In the genomic region with DNA sequence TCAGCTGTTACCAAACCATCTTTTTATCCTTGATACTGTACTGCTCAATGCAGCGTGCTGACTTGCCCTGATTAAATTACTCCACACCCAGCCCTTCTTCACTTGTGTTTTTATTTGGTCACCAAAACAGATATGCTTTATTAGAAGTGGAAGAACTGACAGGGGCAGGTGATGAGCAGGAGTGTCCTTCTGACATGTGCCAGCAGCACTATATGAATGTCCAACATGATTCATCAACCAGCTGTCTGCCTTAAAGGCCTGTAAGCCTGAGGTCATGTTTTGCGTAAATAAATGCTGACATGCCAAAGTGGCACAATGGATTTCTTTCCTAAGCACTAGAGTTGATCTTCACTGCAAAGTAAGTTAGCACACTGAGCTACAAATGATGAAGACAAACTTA, we compare ENCODE assay signal across 11 cellular contexts. TPM values are rescaled to one million over a fixed set of nuclear protein-coding genes. Genes with fewer than 3 reads are reported as not detected.
DNase-seq lines count a peak whose midpoint lies in the region; ATAC-seq and TF ChIP-seq lines count a peak whose summit lies in the region.
"Had no signal": no experiment of that assay in that cellular context is flagged by ENCODE, and none has a peak within 500 bp of the region (broad histone marks: within the 10 kb centered on the region; RNA-seq: fewer than 3 reads in every experiment).

No MANE protein-coding gene starts in this region.

- no peaks in the 10 kb centered on the region for H3K9me2 ChIP-seq in SK-N-SH

- H2AFZ ChIP-seq in SK-N-SH (ENCODE audit: low read depth): no peak overlapping the region

- no peak overlapping the region for H3K4me2 ChIP-seq in SK-N-SH

- no peak overlapping the region for H3K4me3 Mint-ChIP-seq in naive thymus-derived CD4-positive, alpha-beta T cell
- H3K4me3 Mint-ChIP-seq: memory B cell had no signal

- intact Hi-C loops in left cardiac atrium (cut with DNase I): loop anchor here in 1 of 2 donors (10.0 kb wide), 1 partner anchor 100 kb away; no protein-coding TSS in a partner anchor
- intact Hi-C loops in naive thymus-derived CD4-positive, alpha-beta T cell (cut with micrococcal nuclease): no loop called here
- intact Hi-C loops in posterior cingulate gyrus (cut with DNase I): no loop called here

- H3K79me2 ChIP-seq in SK-N-SH (ENCODE audit: insufficient read depth): peaks cover 20% of the 10 kb centered on the region

- CTCF ChIA-PET in SK-N-SH (lab: Yijun Ruan, JAX): interaction anchor here (1.0 to 3.6 kb wide), 7 partner anchors 14 to 238 kb away, joined by 3 to 10 read pairs (median 6); a partner anchor contains a TSS
- CTCF ChIA-PET in naive thymus-derived CD4-positive, alpha-beta T cell (lab: Charles Lee): no interaction called here

- no peaks in the 10 kb centered on the region for H3F3A ChIP-seq in SK-N-SH (replicated peaks; ENCODE audit: insufficient read depth)

- H3K27me3 Mint-ChIP-seq in naive thymus-derived CD4-positive, alpha-beta T cell: peaks cover 25 to 55% (median 47%) of the 10 kb centered on the region in 5 donors

- POLR2A ChIA-PET in SK-N-SH (lab: Yijun Ruan, JAX): no interaction called here
- POLR2A ChIA-PET in naive thymus-derived CD4-positive, alpha-beta T cell (lab: Charles Lee): no interaction called here

- H3K9me3 ChIP-seq in BE2C (no peaks in the 10 kb centered on the region), SK-N-SH (no peaks in the 10 kb centered on the region)
- no peaks in the 10 kb centered on the region for H3K9me3 ChIP-seq in naive thymus-derived CD4-positive, alpha-beta T cell (ENCODE audit: control insufficient read depth in 2 of 3, low read length in 3 of 3)
- H3K9me3 ChIP-seq: esophagus squamous epithelium had no signal

- no peaks in the 10 kb centered on the region for H3K4me1 Mint-ChIP-seq in naive thymus-derived CD4-positive, alpha-beta T cell
- H3K4me1 Mint-ChIP-seq: memory B cell had no signal

- no peak overlapping the region for H3K9ac ChIP-seq in SK-N-SH

- H3K4me1 ChIP-seq in BE2C (peaks cover 6% of the 10 kb centered on the region), SK-N-SH (ENCODE audit: control insufficient read depth in 1 of 2, insufficient read depth in 2 of 2, low read depth in 1 of 2, low read length in 1 of 2) (peaks cover 8 to 12% of the 10 kb centered on the region in 2 experiments; a peak in 2 of 4 replicates)
- H3K4me1 ChIP-seq in naive thymus-derived CD4-positive, alpha-beta T cell (ENCODE audit: control insufficient read depth in 2 of 2, insufficient read depth in 2 of 2, low read length in 2 of 2): no peaks in the 10 kb centered on the region
- H3K4me1 ChIP-seq: esophagus squamous epithelium had no signal

- peak overlapping the region; percentile 3 to 50; a peak in 3 of 4 replicates for H3K27ac ChIP-seq in SK-N-SH (ENCODE audit: low read depth in 2 of 2, low read length in 1 of 2)
- H3K27ac ChIP-seq in naive thymus-derived CD4-positive, alpha-beta T cell (ENCODE audit: low read depth, low read length): no peak overlapping the region
- H3K27ac ChIP-seq: esophagus squamous epithelium had no signal

- H3K9me3 Mint-ChIP-seq in naive thymus-derived CD4-positive, alpha-beta T cell: no peaks in the 10 kb centered on the region
- H3K9me3 Mint-ChIP-seq: memory B cell had no signal

- H3K4me3 ChIP-seq in BE2C (ENCODE audit: low read depth, low read length) (no peak overlapping the region), SK-N-SH (ENCODE audit: low read depth in 2 of 2, low read length in 1 of 2) (no peak overlapping the region)
- H3K4me3 ChIP-seq in naive thymus-derived CD4-positive, alpha-beta T cell (ENCODE audit: low read length): no peak overlapping the region
- H3K4me3 ChIP-seq: esophagus squamous epithelium had no signal

- TF ChIP-seq RAD21 in SK-N-SH (IDR thresholded peaks at IDR 0.05; ENCODE audit: low read length): no peak

- peak; percentile 82 to 94 for ATAC-seq in left cardiac atrium
- ATAC-seq in naive thymus-derived CD4-positive, alpha-beta T cell: no peak
- ATAC-seq in HG03196 (IDR thresholded peaks at IDR 0.05; ENCODE audit: unreplicated experiment): no peak
- no peak for ATAC-seq in GM18873 (IDR thresholded peaks at IDR 0.05; ENCODE audit: low FRiP score, unreplicated experiment)

- H3K27me3 ChIP-seq in BE2C (no peaks in the 10 kb centered on the region), SK-N-SH (ENCODE audit: insufficient read depth) (no peaks in the 10 kb centered on the region)
- peaks cover 0 to 3% of the 10 kb centered on the region in 2 donors for H3K27me3 ChIP-seq in naive thymus-derived CD4-positive, alpha-beta T cell (ENCODE audit: control insufficient read depth in 2 of 2, insufficient read depth in 2 of 2, low read length in 2 of 2)
- H3K27me3 ChIP-seq: esophagus squamous epithelium had no signal

- no peaks in the 10 kb centered on the region for H4K20me1 ChIP-seq in SK-N-SH (ENCODE audit: insufficient read depth)

- TF ChIP-seq CTCF in BE2C (IDR thresholded peaks at IDR 0.05; ENCODE audit: low read depth, low read length) (no peak), SK-N-SH (IDR thresholded peaks at IDR 0.05) (no peak)

- DNase-seq in BE2C (peak; percentile 54), HT1080 (ENCODE audit: low read depth) (peak; percentile 45), SK-N-SH (peak; percentile 25), left cardiac atrium (peak; percentile 22), posterior cingulate gyrus (no peak)
- DNase-seq in naive thymus-derived CD4-positive, alpha-beta T cell: no peak
- DNase-seq: esophagus squamous epithelium, T1000 had no signal

- 74% methylated on average over 2 of the region's 2 CpGs for WGBS in SK-N-SH (ENCODE audit: low lambda C conversion rate)

- no peak for TF ChIP-seq EP300 in SK-N-SH (IDR thresholded peaks at IDR 0.05; ENCODE audit: borderline replicate concordance in 1 of 2, low read depth in 1 of 2, low read length in 1 of 2)

- no peaks in the 10 kb centered on the region for H3K36me3 Mint-ChIP-seq in naive thymus-derived CD4-positive, alpha-beta T cell
- H3K36me3 Mint-ChIP-seq: memory B cell had no signal

- no peak overlapping the region for H3K27ac Mint-ChIP-seq in naive thymus-derived CD4-positive, alpha-beta T cell
- H3K27ac Mint-ChIP-seq: memory B cell had no signal

- peaks cover 2% of the 10 kb centered on the region for H3K36me3 ChIP-seq in BE2C
- H3K36me3 ChIP-seq in SK-N-SH (replicated peaks in 1 of 2; ENCODE audit: control insufficient read depth in 1 of 2, insufficient read depth in 2 of 2, low read length in 1 of 2): peaks cover 8 to 16% of the 10 kb centered on the region in 2 experiments
- H3K36me3 ChIP-seq in naive thymus-derived CD4-positive, alpha-beta T cell (ENCODE audit: control insufficient read depth in 2 of 3, insufficient read depth in 3 of 3, low read length in 3 of 3): no peaks in the 10 kb centered on the region
- H3K36me3 ChIP-seq: esophagus squamous epithelium had no signal

TF ChIP-seq in SK-N-SH, 30 proteins besides CTCF, POLR2A, EP300 and RAD21 (continues in another document):
- TF ChIP-seq SIN3A (IDR thresholded peaks at IDR 0.05; ENCODE audit: borderline replicate concordance, low read depth, low read length) (0 out of 2 replicates have a peak, but pooled peaks have one; percentile 51), RFX5 (IDR thresholded peaks at IDR 0.05; ENCODE audit: low read length) (no peak), CHD2 (IDR thresholded peaks at IDR 0.05; ENCODE audit: low read length, partially characterized antibody) (no peak), MXI1 (IDR thresholded peaks at IDR 0.05; ENCODE audit: low read depth, low read length) (peak; percentile 73), TCF12 (IDR thresholded peaks at IDR 0.05) (peak; percentile 75)
- TF ChIP-seq, protein P1, sequence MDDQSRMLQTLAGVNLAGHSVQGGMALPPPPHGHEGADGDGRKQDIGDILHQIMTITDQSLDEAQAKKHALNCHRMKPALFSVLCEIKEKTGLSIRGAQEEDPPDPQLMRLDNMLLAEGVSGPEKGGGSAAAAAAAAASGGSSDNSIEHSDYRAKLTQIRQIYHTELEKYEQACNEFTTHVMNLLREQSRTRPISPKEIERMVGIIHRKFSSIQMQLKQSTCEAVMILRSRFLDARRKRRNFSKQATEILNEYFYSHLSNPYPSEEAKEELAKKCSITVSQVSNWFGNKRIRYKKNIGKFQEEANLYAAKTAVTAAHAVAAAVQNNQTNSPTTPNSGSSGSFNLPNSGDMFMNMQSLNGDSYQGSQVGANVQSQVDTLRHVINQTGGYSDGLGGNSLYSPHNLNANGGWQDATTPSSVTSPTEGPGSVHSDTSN (IDR thresholded peaks at IDR 0.05): peak; percentile 84

RNA-seq across cellular contexts. Expression of a gene that starts 15.4 kb away (rescaled TPM):
- polyA plus RNA-seq in BE2C (2012; ENCODE audit: insufficient read depth, insufficient read length, low read depth): 31.1 TPM
- total RNA-seq in HT1080 (2014; rRNA removed; shearing (Covaris generic)): 56.8 and 70.5 TPM in 2 replicates
- 58.4 and 61.4 TPM in 2 replicates for polyA plus RNA-seq in HT1080 (2015; cell fraction: cytosol; rRNA removed)
- polyA plus RNA-seq in HT1080 (2015; cell fraction: nucleus; rRNA removed): 21.7 and 23.2 TPM in 2 replicates
- polyA plus RNA-seq in SK-N-SH (2012; rRNA removed): 19.0 and 21.3 TPM in 2 replicates
- polyA plus RNA-seq in SK-N-SH (2012; cell fraction: cytosol; rRNA removed): 30.6 and 38.1 TPM in 2 replicates
- 8.3 and 15.8 TPM in 2 replicates for polyA plus RNA-seq in SK-N-SH (2012; cell fraction: nucleus; rRNA removed)
- total RNA-seq in left cardiac atrium: 10 to 100 TPM; 34.5 to 35.5 TPM
- total RNA-seq in naive thymus-derived CD4-positive, alpha-beta T cell: not detected
- not detected for polyA plus RNA-seq in naive thymus-derived CD4-positive, alpha-beta T cell

Comparison
In these comparisons a context has a peak if more than half of its experiments do, and no peak if none do; other contexts are left out.
1. DNase-seq: peak in BE2C (single experiment), HT1080 (single experiment), SK-N-SH (single experiment) and left cardiac atrium (single experiment); none in naive thymus-derived CD4-positive, alpha-beta T cell (0 of 9) and posterior cingulate gyrus (0 of 10).
2. ATAC-seq: peak in left cardiac atrium (2 of 2); none in naive thymus-derived CD4-positive, alpha-beta T cell (single experiment), HG03196 (single experiment) and GM18873 (single experiment).
3. RNA of a gene that starts 15.4 kb away (total RNA-seq): 56.8 to 70.5 TPM in HT1080 and 34.5 to 35.5 TPM in left cardiac atrium; not detected in naive thymus-derived CD4-positive, alpha-beta T cell; every median in the first group is over 10 times any median in the second.